Comparison of ENCODE assay signal across 15 cellular contexts in genomic region chr10:26628395-26628794, GRCh38.
DNase-seq lines count a peak whose midpoint lies in the region; ATAC-seq and TF ChIP-seq lines count a peak whose summit lies in the region.
"Had no signal": no experiment of that assay in that cellular context is flagged by ENCODE, and none has a peak within 500 bp of the region (broad histone marks: within the 10 kb centered on the region; RNA-seq: fewer than 3 reads in every experiment).

No MANE protein-coding gene starts in this region.

- H3K27me3 ChIP-seq in HL-60 (ENCODE audit: insufficient read depth, poor library complexity, severe bottlenecking) (no peaks in the 10 kb centered on the region), foreskin keratinocyte (peaks cover 5% of the 10 kb centered on the region)

- H3K4me1 Mint-ChIP-seq in stimulated activated effector memory CD8-positive, alpha-beta T cell treated with anti-CD3 and anti-CD28 coated beads, Interleukin-12 subunit alpha, Interleukin-12 subunit beta, amount 100 ng/mL, for 72 hours = no peaks in the 10 kb centered on the region

- ATAC-seq in GM19023 (IDR thresholded peaks at IDR 0.05; ENCODE audit: unreplicated experiment) (peak; percentile 50), HG02798 (IDR thresholded peaks at IDR 0.05; ENCODE audit: poor library complexity, unreplicated experiment) (peak; percentile 71), foreskin keratinocyte (no peak)
- peak; percentile 49 for ATAC-seq in stimulated activated effector memory CD8-positive, alpha-beta T cell treated with anti-CD3 and anti-CD28 coated beads, Interleukin-12 subunit alpha, Interleukin-12 subunit beta, amount 100 ng/mL, for 72 hours
- ATAC-seq: effector memory CD8-positive, alpha-beta T cell; left lung had no signal

- H3K4me1 ChIP-seq in foreskin keratinocyte = no peaks in the 10 kb centered on the region
- H3K4me1 ChIP-seq: left lung had no signal

- H3K27ac Mint-ChIP-seq in stimulated activated effector memory CD8-positive, alpha-beta T cell treated with anti-CD3 and anti-CD28 coated beads, Interleukin-12 subunit alpha, Interleukin-12 subunit beta, amount 100 ng/mL, for 72 hours = no peak overlapping the region
- H3K27ac Mint-ChIP-seq: effector memory CD8-positive, alpha-beta T cell had no signal

- H3K9me3 Mint-ChIP-seq in stimulated activated effector memory CD8-positive, alpha-beta T cell treated with anti-CD3 and anti-CD28 coated beads, Interleukin-12 subunit alpha, Interleukin-12 subunit beta, amount 100 ng/mL, for 72 hours = no peaks in the 10 kb centered on the region

- TF ChIP-seq CTCF in HL-60 (IDR thresholded peaks at IDR 0.05; ENCODE audit: insufficient read depth, low read length) = no peak
- no peak for TF ChIP-seq CTCF in foreskin keratinocyte (conservative IDR thresholded peaks at IDR 0.05)

- DNase-seq in HL-60 (ENCODE audit: low read depth in 1 of 2, low spot score in 1 of 2) (no peak), foreskin keratinocyte (no peak), KG1 (lab: John Stamatoyannopoulos, UW) (no peak), HuH-7.5 (ENCODE audit: low spot score) (no peak)
- DNase-seq in stimulated activated effector memory CD8-positive, alpha-beta T cell treated with anti-CD3 and anti-CD28 coated beads, Interleukin-12 subunit alpha, Interleukin-12 subunit beta, amount 100 ng/mL, for 72 hours (ENCODE audit: low spot score in 2 of 2) = no peak
- DNase-seq: amniotic stem cell; DMS 273 treated with DMSO at 0.1 percent for 48 hours; effector memory CD8-positive, alpha-beta T cell; glutamatergic neuron; left lung; NCI-H2171 treated with DMSO at 0.1 percent for 48 hours; T1000 had no signal

- H3K27ac ChIP-seq in HL-60 (replicated peaks) (peak overlapping the region; percentile 52), foreskin keratinocyte (no peak overlapping the region)
- H3K27ac ChIP-seq: left lung had no signal

- H3K4me3 ChIP-seq in HL-60 (replicated peaks; ENCODE audit: insufficient read depth, low read length) = no peak overlapping the region
- H3K4me3 ChIP-seq: left lung had no signal

- H3K4me3 Mint-ChIP-seq in stimulated activated effector memory CD8-positive, alpha-beta T cell treated with anti-CD3 and anti-CD28 coated beads, Interleukin-12 subunit alpha, Interleukin-12 subunit beta, amount 100 ng/mL, for 72 hours = no peak overlapping the region
- H3K4me3 Mint-ChIP-seq: effector memory CD8-positive, alpha-beta T cell; IgD-negative memory B cell had no signal

- no peaks in the 10 kb centered on the region for H3K36me3 Mint-ChIP-seq in stimulated activated effector memory CD8-positive, alpha-beta T cell treated with anti-CD3 and anti-CD28 coated beads, Interleukin-12 subunit alpha, Interleukin-12 subunit beta, amount 100 ng/mL, for 72 hours
- H3K36me3 Mint-ChIP-seq: IgD-negative memory B cell had no signal
